Comparison of ENCODE assay signal across 38 cellular contexts in the genomic region with DNA sequence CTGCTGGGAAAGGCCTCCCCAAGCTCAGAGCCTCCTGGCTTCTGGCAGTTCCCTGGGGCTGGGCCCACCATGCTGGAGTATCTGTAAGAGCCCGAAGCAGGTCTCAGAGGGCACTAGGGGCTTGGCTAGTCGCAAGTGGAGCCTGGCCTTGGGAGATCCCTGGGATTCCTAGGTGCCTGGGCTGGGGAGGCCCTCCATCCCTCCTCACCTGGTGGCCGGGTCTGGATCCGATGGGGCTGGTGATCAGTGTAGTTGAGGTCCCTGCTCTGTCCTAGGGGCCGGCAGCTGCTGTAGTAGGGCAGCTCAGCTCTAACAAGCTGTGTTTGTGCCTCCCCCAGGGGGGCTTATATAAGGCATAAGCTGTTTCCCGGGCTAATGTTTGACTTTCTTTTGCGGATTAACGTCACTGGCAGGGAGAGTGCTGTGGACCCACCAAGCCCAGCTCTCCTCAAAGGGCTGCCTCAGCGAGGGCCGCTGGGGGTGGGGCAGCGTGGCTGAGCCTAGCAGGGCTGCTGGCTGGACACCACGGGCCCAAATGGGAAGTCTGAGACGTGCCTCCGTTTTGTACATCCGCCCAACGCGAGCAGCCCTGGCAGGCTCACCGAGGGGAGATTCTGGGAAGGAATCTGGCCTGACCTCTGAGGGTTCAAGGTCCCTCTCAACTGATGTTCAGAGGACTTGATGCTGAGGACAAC. TPM values are rescaled to one million over a fixed set of nuclear protein-coding genes. Genes with fewer than 3 reads are reported as not detected.
DNase-seq lines count a peak whose midpoint lies in the region; ATAC-seq and TF ChIP-seq lines count a peak whose summit lies in the region.
"Had no signal": no experiment of that assay in that cellular context is flagged by ENCODE, and none has a peak within 500 bp of the region (broad histone marks: within the 10 kb centered on the region; RNA-seq: fewer than 3 reads in every experiment).

A gene with protein sequence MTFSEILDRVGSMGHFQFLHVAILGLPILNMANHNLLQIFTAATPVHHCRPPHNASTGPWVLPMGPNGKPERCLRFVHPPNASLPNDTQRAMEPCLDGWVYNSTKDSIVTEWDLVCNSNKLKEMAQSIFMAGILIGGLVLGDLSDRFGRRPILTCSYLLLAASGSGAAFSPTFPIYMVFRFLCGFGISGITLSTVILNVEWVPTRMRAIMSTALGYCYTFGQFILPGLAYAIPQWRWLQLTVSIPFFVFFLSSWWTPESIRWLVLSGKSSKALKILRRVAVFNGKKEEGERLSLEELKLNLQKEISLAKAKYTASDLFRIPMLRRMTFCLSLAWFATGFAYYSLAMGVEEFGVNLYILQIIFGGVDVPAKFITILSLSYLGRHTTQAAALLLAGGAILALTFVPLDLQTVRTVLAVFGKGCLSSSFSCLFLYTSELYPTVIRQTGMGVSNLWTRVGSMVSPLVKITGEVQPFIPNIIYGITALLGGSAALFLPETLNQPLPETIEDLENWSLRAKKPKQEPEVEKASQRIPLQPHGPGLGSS (minus strand): TSS at position 321 of the 695 bp plus-strand sequence. CDS start 883 bp downstream, outside the sequence.

- 63 to 72% methylated on average over 18 of the region's 18 CpGs for WGBS in sigmoid colon, 2 donors

- H3K4me3 ChIP-seq in WERI-Rb-1 (ENCODE audit: low read depth, low read length) (no peak within 1 kb of the TSS), lower lobe of right lung (no peak within 1 kb of the TSS), sigmoid colon (no peak within 1 kb of the TSS)
- H3K4me3 ChIP-seq: gastrocnemius medialis, K562, prostate gland had no signal

- H3K36me3 ChIP-seq in WERI-Rb-1 = no peaks in the 10 kb centered on the region
- H3K36me3 ChIP-seq in lower lobe of right lung = no peaks in the 10 kb centered on the region
- no peaks in the 10 kb centered on the region for H3K36me3 ChIP-seq in sigmoid colon
- H3K36me3 ChIP-seq: brain microvascular endothelial cell, gastrocnemius medialis, neutrophil, prostate gland had no signal

- TF ChIP-seq CTCF in WERI-Rb-1 (IDR thresholded peaks at IDR 0.05; ENCODE audit: low read depth, low read length) (no peak), lower lobe of right lung (IDR thresholded peaks at IDR 0.05) (no peak), sigmoid colon (IDR thresholded peaks at IDR 0.05) (no peak)

- H3K27me3 ChIP-seq in WERI-Rb-1 (ENCODE audit: insufficient read depth, low read depth, severe bottlenecking) (no peaks in the 10 kb centered on the region), lower lobe of right lung (ENCODE audit: low read depth) (peaks cover 10% of the 10 kb centered on the region), sigmoid colon (peaks cover 0 to 10% (median 0%) of the 10 kb centered on the region in 3 donors)
- H3K27me3 ChIP-seq: brain microvascular endothelial cell had no signal

- H3K4me1 ChIP-seq in lower lobe of right lung (peaks cover 16% of the 10 kb centered on the region), sigmoid colon (no peaks in the 10 kb centered on the region)
- H3K4me1 ChIP-seq: gastrocnemius medialis, prostate gland had no signal

- H3K4me3 Mint-ChIP-seq in stimulated activated naive B cell treated with anti-CD40 and anti-IgM and Interleukin-4, amounts not matched to agents 10 μg/mL and 1 μg/mL and 100 μg/mL, for 72 hours = no peak within 1 kb of the TSS
- H3K4me3 Mint-ChIP-seq: activated CD4-positive, alpha-beta memory T cell treated with anti-CD3 and anti-CD28 coated beads, Interleukin-2, amount 10 ng/mL, durations not matched to agents 7 days and 5 days; activated T-helper 17 cell treated with anti-CD3 and anti-CD28 coated beads, Interleukin-2, amount 50 U/mL, for 72 hours; stimulated activated effector memory CD8-positive, alpha-beta T cell treated with anti-CD3 and anti-CD28 coated beads, Interleukin-12 subunit alpha, Interleukin-12 subunit beta, amount 100 ng/mL, for 72 hours had no signal

- H3K27ac ChIP-seq in WERI-Rb-1 (no peak within 1 kb of the TSS), lower lobe of right lung (peak within 1 kb of the TSS; percentile 24), sigmoid colon (no peak within 1 kb of the TSS)
- H3K27ac ChIP-seq: brain microvascular endothelial cell, neutrophil, prostate gland had no signal

- H3K36me3 Mint-ChIP-seq in stimulated activated naive B cell treated with anti-CD40 and anti-IgM and Interleukin-4, amounts not matched to agents 10 μg/mL and 1 μg/mL and 100 μg/mL, for 72 hours = no peaks in the 10 kb centered on the region
- H3K36me3 Mint-ChIP-seq: stimulated activated effector memory CD8-positive, alpha-beta T cell treated with anti-CD3 and anti-CD28 coated beads, Interleukin-12 subunit alpha, Interleukin-12 subunit beta, amount 100 ng/mL, for 72 hours had no signal

- TF ChIP-seq POLR2A in sigmoid colon (IDR thresholded peaks at IDR 0.05) = no peak

- H3K27me3 Mint-ChIP-seq in stimulated activated naive B cell treated with anti-CD40 and anti-IgM and Interleukin-4, amounts not matched to agents 10 μg/mL and 1 μg/mL and 100 μg/mL, for 72 hours = peaks cover 33 to 50% of the 10 kb centered on the region in 2 donors

- H3K27ac Mint-ChIP-seq in stimulated activated naive B cell treated with anti-CD40 and anti-IgM and Interleukin-4, amounts not matched to agents 10 μg/mL and 1 μg/mL and 100 μg/mL, for 72 hours = no peak within 1 kb of the TSS
- H3K27ac Mint-ChIP-seq: activated CD4-positive, alpha-beta memory T cell treated with anti-CD3 and anti-CD28 coated beads, Interleukin-2, amount 10 ng/mL, durations not matched to agents 7 days and 5 days; activated T-helper 17 cell treated with anti-CD3 and anti-CD28 coated beads, Interleukin-2, amount 50 U/mL, for 72 hours; stimulated activated effector memory CD8-positive, alpha-beta T cell treated with anti-CD3 and anti-CD28 coated beads, Interleukin-12 subunit alpha, Interleukin-12 subunit beta, amount 100 ng/mL, for 72 hours had no signal

- no peak for ATAC-seq in lower lobe of right lung
- ATAC-seq in stimulated activated naive B cell treated with anti-CD40 and anti-IgM and Interleukin-4, amounts not matched to agents 10 μg/mL and 1 μg/mL and 100 μg/mL, for 72 hours (replicated peaks) = no peak
- ATAC-seq: activated T-helper 17 cell treated with anti-CD3 and anti-CD28 coated beads, Interleukin-2, amount 50 U/mL, for 72 hours; gastrocnemius medialis; K562; left lobe of liver; stimulated activated effector memory CD8-positive, alpha-beta T cell treated with anti-CD3 and anti-CD28 coated beads, Interleukin-12 subunit alpha, Interleukin-12 subunit beta, amount 100 ng/mL, for 72 hours had no signal

- intact Hi-C loops in lower lobe of right lung (cut with DNase I) = no loop called here
- intact Hi-C loops in sigmoid colon (cut with DNase I) = no loop called here

- TF ChIP-seq EP300 in sigmoid colon (IDR thresholded peaks at IDR 0.05) = no peak

- no peaks in the 10 kb centered on the region for H3K9me3 Mint-ChIP-seq in stimulated activated naive B cell treated with anti-CD40 and anti-IgM and Interleukin-4, amounts not matched to agents 10 μg/mL and 1 μg/mL and 100 μg/mL, for 72 hours
- H3K9me3 Mint-ChIP-seq: activated CD4-positive, alpha-beta memory T cell treated with anti-CD3 and anti-CD28 coated beads, Interleukin-2, amount 10 ng/mL, durations not matched to agents 7 days and 5 days; activated T-helper 17 cell treated with anti-CD3 and anti-CD28 coated beads, Interleukin-2, amount 50 U/mL, for 72 hours; stimulated activated effector memory CD8-positive, alpha-beta T cell treated with anti-CD3 and anti-CD28 coated beads, Interleukin-12 subunit alpha, Interleukin-12 subunit beta, amount 100 ng/mL, for 72 hours had no signal

- no peaks in the 10 kb centered on the region for H3K4me1 Mint-ChIP-seq in stimulated activated naive B cell treated with anti-CD40 and anti-IgM and Interleukin-4, amounts not matched to agents 10 μg/mL and 1 μg/mL and 100 μg/mL, for 72 hours
- H3K4me1 Mint-ChIP-seq: activated CD4-positive, alpha-beta memory T cell treated with anti-CD3 and anti-CD28 coated beads, Interleukin-2, amount 10 ng/mL, durations not matched to agents 7 days and 5 days; activated T-helper 17 cell treated with anti-CD3 and anti-CD28 coated beads, Interleukin-2, amount 50 U/mL, for 72 hours; stimulated activated effector memory CD8-positive, alpha-beta T cell treated with anti-CD3 and anti-CD28 coated beads, Interleukin-12 subunit alpha, Interleukin-12 subunit beta, amount 100 ng/mL, for 72 hours had no signal

- peak; percentile 29 for DNase-seq in NCI-H748 (lab: John Stamatoyannopoulos, UW; ENCODE audit: unreplicated experiment)
- DNase-seq in NCI-H748 treated with DMSO at 0.1 percent for 48 hours (lab: John Stamatoyannopoulos, UW) = no peak
- DNase-seq in WERI-Rb-1 = peak; percentile 74
- DNase-seq in lower lobe of right lung = no peak
- DNase-seq in sigmoid colon = peak; percentile 45
- DNase-seq in stimulated activated naive B cell treated with anti-CD40 and anti-IgM and Interleukin-4, amounts not matched to agents 10 μg/mL and 1 μg/mL and 100 μg/mL, for 72 hours = no peak
- DNase-seq in SHP77 (lab: John Stamatoyannopoulos, UW) = no peak
- DNase-seq in globus pallidus (ENCODE audit: low spot score) = no peak
- DNase-seq: 8988T; activated CD4-positive, alpha-beta memory T cell treated with anti-CD3 and anti-CD28 coated beads, Interleukin-2, amount 10 ng/mL, durations not matched to agents 7 days and 5 days; activated CD4-positive, alpha-beta T cell treated with anti-CD3 and anti-CD28 coated beads for 1 hour; activated naive CD4-positive, alpha-beta T cell treated with anti-CD3 and anti-CD28 coated beads, Interleukin-2, amount 50 U/mL, for 16 hours; amniotic stem cell; brain microvascular endothelial cell; COR-L47; DMS79; gastrocnemius medialis; GDM1; mesenchymal stem cell; NCI-H1092; NCI-H187; NCI-H2171; NCI-H510A; Right ventricle myocardium superior; T-helper 2 cell; trophoblast cell had no signal

- H3K9me3 ChIP-seq in WERI-Rb-1 (ENCODE audit: severe bottlenecking) (no peaks in the 10 kb centered on the region), lower lobe of right lung (no peaks in the 10 kb centered on the region), sigmoid colon (no peaks in the 10 kb centered on the region)
- H3K9me3 ChIP-seq: gastrocnemius medialis, neutrophil, prostate gland had no signal

RNA-seq across cellular contexts. Expression of the gene that starts here (rescaled TPM):
- not detected for total RNA-seq in lower lobe of right lung
- not detected for total RNA-seq in sigmoid colon
- polyA plus RNA-seq in sigmoid colon = not detected
- total RNA-seq: activated CD4-positive, alpha-beta memory T cell treated with anti-CD3 and anti-CD28 coated beads, Interleukin-2, amount 10 ng/mL, durations not matched to agents 7 days and 5 days; activated T-helper 17 cell treated with anti-CD3 and anti-CD28 coated beads, Interleukin-2, amount 50 U/mL, for 72 hours; endothelial cell of umbilical vein; fibroblast of lung; gastrocnemius medialis; HT1080; K562; left lobe of liver; myocyte; Right ventricle myocardium superior; skeletal muscle tissue; subcutaneous adipose tissue had no signal
- polyA plus RNA-seq: endothelial cell of umbilical vein, fibroblast of lung, K562 had no signal

Comparison
In these comparisons a context has a peak if more than half of its experiments do, and no peak if none do; other contexts are left out.
1. DNase-seq: peak in NCI-H748 (single experiment) and WERI-Rb-1 (single experiment); none in NCI-H748 treated with DMSO at 0.1 percent for 48 hours (single experiment), lower lobe of right lung (single experiment), stimulated activated naive B cell treated with anti-CD40 and anti-IgM and Interleukin-4, amounts not matched to agents 10 μg/mL and 1 μg/mL and 100 μg/mL, for 72 hours (single experiment), SHP77 (0 of 2) and globus pallidus (single experiment).
2. Peak in DNase-seq in sigmoid colon; RNA of the gene not detected or under 1 TPM.